8 cellular contexts compared by ENCODE assay signal in genomic region chr9:78032599-78033457, GRCh38. TPM values are rescaled to one million over a fixed set of nuclear protein-coding genes. Genes with fewer than 3 reads are reported as not detected.
DNase-seq lines count a peak whose midpoint lies in the region; ATAC-seq and TF ChIP-seq lines count a peak whose summit lies in the region.

No MANE protein-coding gene starts in this region.

- H3K36me3 ChIP-seq in ACC112 (ENCODE audit: insufficient read depth, low read length), result no peaks in the 10 kb centered on the region
- H3K36me3 ChIP-seq in HCT116 (ENCODE audit: control insufficient read depth in 1 of 2, insufficient read depth in 2 of 2, low read length in 2 of 2), result no peaks in the 10 kb centered on the region
- no peaks in the 10 kb centered on the region for H3K36me3 ChIP-seq in iPS-18a (ENCODE audit: control insufficient read depth, low read depth, low read length)
- no peaks in the 10 kb centered on the region for H3K36me3 ChIP-seq in smooth muscle cell (ENCODE audit: low read depth)

- peaks cover 12% of the 10 kb centered on the region for H3F3A ChIP-seq in smooth muscle cell (ENCODE audit: low read depth)

- H3K36me3 Mint-ChIP-seq in activated T-helper 2 cell treated with anti-CD3 and anti-CD28 coated beads, Interferon-gamma antibody, Interleukin-2, Interleukin-4, amounts not matched to agents 10 μg/mL and 5 μg/mL and 100 μg/mL, durations not matched to agents 14 hours and 24 hours and 36 hours (ENCODE audit: low read depth), result peaks cover 5% of the 10 kb centered on the region

- no peak for TF ChIP-seq RAD21 in HCT116 (IDR thresholded peaks at IDR 0.05; ENCODE audit: low read depth)

- peak; percentile 24; the same call in 1 of the 2 replicates for ATAC-seq in HCT116

- H2AFZ ChIP-seq in ACC112 (ENCODE audit: low read length, unreplicated experiment) (peak overlapping the region; percentile 77), HCT116 (ENCODE audit: low read depth, low read length, poor library complexity, severe bottlenecking) (peak overlapping the region; percentile 80), smooth muscle cell (ENCODE audit: low read depth) (peak overlapping the region; percentile 88)

- TF ChIP-seq CTCF in HCT116 (IDR thresholded peaks at IDR 0.05 in 2 of 3, conservative IDR thresholded peaks at IDR 0.05 in 1 of 3; ENCODE audit: borderline replicate concordance in 1 of 3, insufficient read depth in 1 of 3, low read depth in 2 of 3, low read length in 2 of 3) (no peak), smooth muscle cell (IDR thresholded peaks at IDR 0.05; ENCODE audit: borderline replicate concordance, insufficient read depth, poor library complexity, severe bottlenecking) (no peak)

- peak overlapping the region; percentile 92 for H3K4me3 Mint-ChIP-seq in activated T-helper 2 cell treated with anti-CD3 and anti-CD28 coated beads, Interferon-gamma antibody, Interleukin-2, Interleukin-4, amounts not matched to agents 10 μg/mL and 5 μg/mL and 100 μg/mL, durations not matched to agents 14 hours and 24 hours and 36 hours (ENCODE audit: low read depth)

- CTCF ChIA-PET in HCT116 (lab: Charles Lee), result no interaction called here

- H3K27me3 Mint-ChIP-seq in activated T-helper 2 cell treated with anti-CD3 and anti-CD28 coated beads, Interferon-gamma antibody, Interleukin-2, Interleukin-4, amounts not matched to agents 10 μg/mL and 5 μg/mL and 100 μg/mL, durations not matched to agents 14 hours and 24 hours and 36 hours (ENCODE audit: low read depth), result peaks cover 5% of the 10 kb centered on the region

- H3K4me1 ChIP-seq in ACC112 (ENCODE audit: control insufficient read depth, insufficient read depth, low read length, unreplicated experiment) (peaks cover 25% of the 10 kb centered on the region), HCT116 (ENCODE audit: control insufficient read depth in 1 of 2, insufficient read depth in 2 of 2, low read length in 2 of 2) (peaks cover 11 to 24% of the 10 kb centered on the region in 2 experiments; a peak in 3 of 4 replicates), iPS-18a (ENCODE audit: control insufficient read depth, low read depth, low read length) (peaks cover 23% of the 10 kb centered on the region), smooth muscle cell (ENCODE audit: low read depth) (peaks cover 33% of the 10 kb centered on the region)

- TF ChIP-seq POLR2A in HCT116 (IDR thresholded peaks at IDR 0.05; ENCODE audit: borderline replicate concordance, extremely low read depth, insufficient read depth, insufficient read length), result no peak

- H3K9me3 Mint-ChIP-seq in activated T-helper 2 cell treated with anti-CD3 and anti-CD28 coated beads, Interferon-gamma antibody, Interleukin-2, Interleukin-4, amounts not matched to agents 10 μg/mL and 5 μg/mL and 100 μg/mL, durations not matched to agents 14 hours and 24 hours and 36 hours, result no peaks in the 10 kb centered on the region

- BruUV-seq in HCT116 (replicated peaks; lab: Mats Ljungman, UMichigan), result TSS peak; percentile 93

- H3K9ac ChIP-seq in HCT116 (ENCODE audit: low read length) (peak overlapping the region; percentile 69), iPS-18a (ENCODE audit: low read length) (peak overlapping the region; percentile 56), smooth muscle cell (ENCODE audit: low read depth) (peak overlapping the region; percentile 85)

- H4K20me1 ChIP-seq in HCT116 (ENCODE audit: insufficient read depth), result no peaks in the 10 kb centered on the region
- peaks cover 28% of the 10 kb centered on the region for H4K20me1 ChIP-seq in smooth muscle cell (ENCODE audit: low read depth)

- no peaks in the 10 kb centered on the region for H3K9me3 ChIP-seq in HCT116 (ENCODE audit: control insufficient read depth in 1 of 2, insufficient read depth in 1 of 2, low read depth in 1 of 2, low read length in 2 of 2)
- no peaks in the 10 kb centered on the region for H3K9me3 ChIP-seq in iPS-18a (ENCODE audit: control insufficient read depth, low read depth, low read length)
- H3K9me3 ChIP-seq in smooth muscle cell (replicated peaks; ENCODE audit: low read depth), result no peaks in the 10 kb centered on the region

- no peak for DNase-seq in HCT116 (ENCODE audit: low read depth, low spot score)
- no peak for DNase-seq in activated T-helper 2 cell treated with anti-CD3 and anti-CD28 coated beads, Interferon-gamma antibody, Interleukin-2, Interleukin-4, amounts not matched to agents 10 μg/mL and 5 μg/mL and 100 μg/mL, durations not matched to agents 14 hours and 24 hours and 36 hours (ENCODE audit: low spot score)
- no peak for DNase-seq in smooth muscle cell (lab: John Stamatoyannopoulos, UW; ENCODE audit: unreplicated experiment)
- DNase-seq in HK-2 (ENCODE audit: unreplicated experiment), result no peak
- no peak for DNase-seq in activated effector memory CD4-positive, alpha-beta T cell treated with Interleukin-2 at 50 U/mL for 16 hours
- DNase-seq in dermis blood vessel endothelial cell, result no peak

- peak overlapping the region; percentile 94 for H3K27ac Mint-ChIP-seq in activated T-helper 2 cell treated with anti-CD3 and anti-CD28 coated beads, Interferon-gamma antibody, Interleukin-2, Interleukin-4, amounts not matched to agents 10 μg/mL and 5 μg/mL and 100 μg/mL, durations not matched to agents 14 hours and 24 hours and 36 hours

- intact Hi-C loops in HCT116 (cut with micrococcal nuclease), result loop anchor here (10.0 kb wide), 3 partner anchors 188 to 578 kb away; no protein-coding TSS in a partner anchor
- intact Hi-C loops in activated T-helper 2 cell treated with anti-CD3 and anti-CD28 coated beads, Interferon-gamma antibody, Interleukin-2, Interleukin-4, amounts not matched to agents 10 μg/mL and 5 μg/mL and 100 μg/mL, durations not matched to agents 14 hours and 24 hours and 36 hours (cut with micrococcal nuclease), result loop anchor here (1.0 to 5.0 kb wide), 5 partner anchors 55 to 306 kb away; partner anchors contain the start of gene PSAT1

- H3K4me3 ChIP-seq in ACC112 (ENCODE audit: low read depth, low read length) (peak overlapping the region; percentile 85), HCT116 (replicated peaks in 1 of 2; ENCODE audit: low read depth in 1 of 2, low read length in 2 of 2) (peak overlapping the region; percentile 58 to 75), iPS-18a (ENCODE audit: low read length) (peak overlapping the region; percentile 91), smooth muscle cell (peak overlapping the region; percentile 69)

- H3K27ac ChIP-seq in ACC112 (ENCODE audit: low read depth, low read length), result peak overlapping the region; percentile 63
- peak overlapping the region; percentile 89 for H3K27ac ChIP-seq in HCT116 (ENCODE audit: low read depth, low read length)
- peak overlapping the region; percentile 75 for H3K27ac ChIP-seq in iPS-18a (ENCODE audit: low read length)
- H3K27ac ChIP-seq in smooth muscle cell (ENCODE audit: low read depth), result peak overlapping the region; percentile 91

- H3K4me2 ChIP-seq in HCT116 (ENCODE audit: low read length) (peak overlapping the region; percentile 91), smooth muscle cell (peak overlapping the region; percentile 87)

- POLR2A ChIA-PET in HCT116 (lab: Charles Lee), result no interaction called here

- H3K79me2 ChIP-seq in ACC112 (ENCODE audit: control insufficient read depth, insufficient read depth, low read length, unreplicated experiment) (peaks cover 32% of the 10 kb centered on the region), HCT116 (ENCODE audit: insufficient read depth, low read length) (peaks cover 13% of the 10 kb centered on the region), smooth muscle cell (ENCODE audit: low read depth) (peaks cover 29% of the 10 kb centered on the region)

- peaks cover 52% of the 10 kb centered on the region for H3K4me1 Mint-ChIP-seq in activated T-helper 2 cell treated with anti-CD3 and anti-CD28 coated beads, Interferon-gamma antibody, Interleukin-2, Interleukin-4, amounts not matched to agents 10 μg/mL and 5 μg/mL and 100 μg/mL, durations not matched to agents 14 hours and 24 hours and 36 hours (ENCODE audit: low read depth)

- H3K27me3 ChIP-seq in ACC112 (ENCODE audit: insufficient read depth, low read length), result no peaks in the 10 kb centered on the region
- H3K27me3 ChIP-seq in HCT116 (ENCODE audit: insufficient read depth, low read length), result no peaks in the 10 kb centered on the region
- H3K27me3 ChIP-seq in iPS-18a (ENCODE audit: control insufficient read depth, insufficient read depth, low read length), result no peaks in the 10 kb centered on the region
- no peaks in the 10 kb centered on the region for H3K27me3 ChIP-seq in smooth muscle cell (ENCODE audit: low read depth)

- WGBS in smooth muscle cell (ENCODE audit: low lambda C conversion rate), result 42% methylated on average over 18 of the region's 18 CpGs

- H3K9me2 ChIP-seq in HCT116 (ENCODE audit: insufficient read depth), result no peaks in the 10 kb centered on the region

- RAD21 ChIA-PET in HCT116 (lab: Charles Lee; ENCODE audit: low non-redundant PET in 1 of 2, low total read pairs in 2 of 2, uncharacterized antibody in 2 of 2, unreplicated experiment in 2 of 2), result no interaction called here

TF ChIP-seq in HCT116, 20 proteins besides CTCF, POLR2A, EP300 and RAD21 (continues in another document):
- TF ChIP-seq, protein P1, sequence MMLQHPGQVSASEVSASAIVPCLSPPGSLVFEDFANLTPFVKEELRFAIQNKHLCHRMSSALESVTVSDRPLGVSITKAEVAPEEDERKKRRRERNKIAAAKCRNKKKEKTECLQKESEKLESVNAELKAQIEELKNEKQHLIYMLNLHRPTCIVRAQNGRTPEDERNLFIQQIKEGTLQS (IDR thresholded peaks at IDR 0.05), result no peak

RNA-seq across cellular contexts. Expression of gene GNAQ, which starts 1.2 kb away (rescaled TPM):
- total RNA-seq in HCT116 (2021; ENCODE audit: unreplicated experiment), result 28.7 TPM
- polyA plus RNA-seq in HCT116 (2012), result 11.0 and 11.6 TPM in 2 replicates
- 28.6 and 34.3 TPM in 2 replicates for total RNA-seq in activated T-helper 2 cell treated with anti-CD3 and anti-CD28 coated beads, Interferon-gamma antibody, Interleukin-2, Interleukin-4, amounts not matched to agents 10 μg/mL and 5 μg/mL and 100 μg/mL, durations not matched to agents 14 hours and 24 hours and 36 hours
- 41.4 and 49.6 TPM in 2 replicates for total RNA-seq in smooth muscle cell
- 10.9 and 12.5 TPM in 2 replicates for polyA plus RNA-seq in smooth muscle cell
- total RNA-seq in dermis blood vessel endothelial cell, result 48.0 and 88.6 TPM in 2 replicates
